ENCODE assay signal across 7 cellular contexts in genomic region chr5:57025961-57026360, GRCh38.
"Had no signal": no experiment of that assay in that cellular context is flagged by ENCODE, and none has a peak within 500 bp of the region (broad histone marks: within the 10 kb centered on the region; RNA-seq: fewer than 3 reads in every experiment).

No MANE protein-coding gene starts in this region.

- DNase-seq: GDM1, GF-D8 had no signal

- FAIRE-seq: G401.6, GM12878, GM12891, GM12892, GM18507 had no signal

- ATAC-seq: GM12878 had no signal

- H3K4me3 ChIP-seq: GM12878 had no signal
